ENCODE assay signal across 25 cellular contexts in the genomic region with DNA sequence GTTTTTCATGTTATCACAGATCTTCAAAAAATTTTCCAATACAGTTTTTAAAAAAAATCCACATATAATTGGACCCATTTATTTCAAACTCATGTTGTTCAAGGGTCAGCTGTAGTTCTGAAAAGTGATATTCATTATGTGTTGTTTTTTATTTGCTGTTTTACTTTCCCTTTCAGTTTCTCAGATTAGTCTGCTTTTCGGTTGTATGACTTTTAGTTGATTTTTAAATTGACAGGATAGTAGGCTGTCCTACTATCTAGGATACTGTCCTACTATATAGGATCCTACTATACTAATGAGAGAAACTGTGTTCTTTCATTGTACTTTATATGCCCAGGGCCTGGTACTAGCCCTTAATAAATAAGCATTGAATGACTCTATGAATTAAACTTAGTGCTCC. TPM values are rescaled to one million over a fixed set of nuclear protein-coding genes. Genes with fewer than 3 reads are reported as not detected.
DNase-seq lines count a peak whose midpoint lies in the region; ATAC-seq, FAIRE-seq and TF ChIP-seq lines count a peak whose summit lies in the region.
"Had no signal": no experiment of that assay in that cellular context is flagged by ENCODE, and none has a peak within 500 bp of the region (broad histone marks: within the 10 kb centered on the region; RNA-seq: fewer than 3 reads in every experiment).

No MANE protein-coding gene starts in this region.

- FAIRE-seq in GM19239 (lab: Jason Lieb, UNC) (peak; percentile 14), kidney (lab: Jason Lieb, UNC) (peak; percentile 47)

- no peak for DNase-seq in T-helper 2 cell treated with Interferon-gamma antibody and Interleukin-4, amounts not matched to agents 5 μg/mL and 100 μg/mL, for 36 hours (ENCODE audit: low spot score)
- DNase-seq in T-helper 2 cell (no peak), GM19239 (ENCODE audit: insufficient read length, low spot score) (no peak), kidney (no peak), NK-92 (lab: John Stamatoyannopoulos, UW; ENCODE audit: unreplicated experiment) (no peak), mucosa of descending colon (no peak)
- DNase-seq: activated CD4-positive, alpha-beta T cell treated with anti-CD3 and anti-CD28 coated beads for 4 hours; activated T-cell treated with anti-CD3 and anti-CD28 coated beads, Interleukin-2, amount 50 U/mL, for 1 hour; amygdala; DMS153; foreskin melanocyte; Kasumi-1; lower lobe of right lung; NCI-H1694; NCI-H226; psoas muscle; SHP77; stimulated activated CD4-positive, alpha-beta T cell treated with anti-CD3 and anti-CD28 coated beads, Interleukin-12 subunit alpha, Interleukin-12 subunit beta, amount 100 ng/mL, for 4 hours; stimulated activated naive CD4-positive, alpha-beta T cell; upper lobe of left lung had no signal

- H3K9me3 Mint-ChIP-seq in T-helper 2 cell treated with Interferon-gamma antibody and Interleukin-4, amounts not matched to agents 5 μg/mL and 100 μg/mL, for 36 hours, result no peaks in the 10 kb centered on the region

- H3K27me3 Mint-ChIP-seq in T-helper 2 cell treated with Interferon-gamma antibody and Interleukin-4, amounts not matched to agents 5 μg/mL and 100 μg/mL, for 36 hours (ENCODE audit: low read depth), result no peaks in the 10 kb centered on the region

- TF ChIP-seq CTCF in SU-DHL-6 (IDR thresholded peaks at IDR 0.05; ENCODE audit: insufficient read depth, low read length, poor library complexity, severe bottlenecking), result no peak
- TF ChIP-seq CTCF in kidney (IDR thresholded peaks at IDR 0.05; ENCODE audit: borderline replicate concordance, extremely low read depth, insufficient read depth), result no peak
- TF ChIP-seq CTCF in mucosa of descending colon (IDR thresholded peaks at IDR 0.05), result no peak

- H3K27me3 ChIP-seq in SU-DHL-6 (ENCODE audit: low read length), result no peaks in the 10 kb centered on the region
- H3K27me3 ChIP-seq: BLaER1 treated with 17β-estradiol and CSF1 and Interleukin-3, amounts not matched to agents 10 nM and 100 nM; upper lobe of left lung had no signal

- intact Hi-C loops in kidney (cut with DNase I), result no loop called here
- intact Hi-C loops in mucosa of descending colon (cut with DNase I, micrococcal nuclease), result no loop called here

- H2AFZ ChIP-seq in SU-DHL-6 (ENCODE audit: low read depth, low read length, severe bottlenecking), result no peak overlapping the region

- H3K79me2 ChIP-seq in SU-DHL-6 (ENCODE audit: insufficient read depth, low read length), result peaks cover 60% of the 10 kb centered on the region

- H3K9ac ChIP-seq in SU-DHL-6 (ENCODE audit: low read length) (no peak overlapping the region), kidney (ENCODE audit: low read length in 2 of 2) (no peak overlapping the region)
- H3K9ac ChIP-seq: BLaER1 treated with 17β-estradiol and CSF1 and Interleukin-3, amounts not matched to agents 10 nM and 100 nM had no signal

- no peaks in the 10 kb centered on the region for H3K4me1 ChIP-seq in kidney (ENCODE audit: control insufficient read depth in 1 of 2, insufficient read depth in 1 of 2, low read depth in 1 of 2, low read length in 2 of 2)
- H3K4me1 ChIP-seq in mucosa of descending colon (ENCODE audit: low read depth), result no peaks in the 10 kb centered on the region
- H3K4me1 ChIP-seq: BLaER1 treated with 17β-estradiol and CSF1 and Interleukin-3, amounts not matched to agents 10 nM and 100 nM; lower lobe of right lung; psoas muscle; upper lobe of left lung had no signal

- peak overlapping the region; percentile 45 for H3K4me2 ChIP-seq in SU-DHL-6 (ENCODE audit: low read depth, low read length, poor library complexity, severe bottlenecking)
- H3K4me2 ChIP-seq: BLaER1 treated with 17β-estradiol and CSF1 and Interleukin-3, amounts not matched to agents 10 nM and 100 nM had no signal

- H3K9me3 ChIP-seq in SU-DHL-6 (ENCODE audit: insufficient read depth, low read length) (no peaks in the 10 kb centered on the region), kidney (ENCODE audit: control insufficient read depth in 1 of 2, low read length in 2 of 2) (no peaks in the 10 kb centered on the region), mucosa of descending colon (no peaks in the 10 kb centered on the region)
- H3K9me3 ChIP-seq: BLaER1 treated with 17β-estradiol and CSF1 and Interleukin-3, amounts not matched to agents 10 nM and 100 nM; lower lobe of right lung; psoas muscle; upper lobe of left lung had no signal

- no peaks in the 10 kb centered on the region for H3K9me2 ChIP-seq in SU-DHL-6 (replicated peaks; ENCODE audit: insufficient read depth, low read length)

- H3K4me3 Mint-ChIP-seq in T-helper 2 cell treated with Interferon-gamma antibody and Interleukin-4, amounts not matched to agents 5 μg/mL and 100 μg/mL, for 36 hours, result peak overlapping the region; percentile 49
- H3K4me3 Mint-ChIP-seq: nephron had no signal

- peaks cover 8% of the 10 kb centered on the region for H3K4me1 Mint-ChIP-seq in T-helper 2 cell treated with Interferon-gamma antibody and Interleukin-4, amounts not matched to agents 5 μg/mL and 100 μg/mL, for 36 hours (ENCODE audit: low read depth)
- H3K4me1 Mint-ChIP-seq: nephron had no signal

- no peak for ATAC-seq in HG02678 (IDR thresholded peaks at IDR 0.05; ENCODE audit: unreplicated experiment)
- ATAC-seq in mucosa of descending colon, result no peak
- ATAC-seq: lower lobe of right lung, psoas muscle had no signal

- H3K36me3 Mint-ChIP-seq in T-helper 2 cell treated with Interferon-gamma antibody and Interleukin-4, amounts not matched to agents 5 μg/mL and 100 μg/mL, for 36 hours (ENCODE audit: low read depth), result peaks cover 1% of the 10 kb centered on the region

- peaks cover 17% of the 10 kb centered on the region for H3F3A ChIP-seq in SU-DHL-6 (ENCODE audit: insufficient read depth)

- H3K4me3 ChIP-seq in SU-DHL-6 (ENCODE audit: insufficient read depth, low read length, poor library complexity, severe bottlenecking), result peak overlapping the region; percentile 5
- H3K4me3 ChIP-seq in kidney (ENCODE audit: low read length in 2 of 2), result peak overlapping the region in 1 of 2 donors; percentile 40
- no peak overlapping the region for H3K4me3 ChIP-seq in mucosa of descending colon
- H3K4me3 ChIP-seq: BLaER1 treated with 17β-estradiol and CSF1 and Interleukin-3, amounts not matched to agents 10 nM and 100 nM; lower lobe of right lung; psoas muscle had no signal

- H3K36me3 ChIP-seq in SU-DHL-6 (ENCODE audit: low read length) (no peaks in the 10 kb centered on the region), kidney (ENCODE audit: control insufficient read depth in 1 of 2, insufficient read depth in 2 of 2, low read length in 2 of 2) (no peaks in the 10 kb centered on the region), mucosa of descending colon (ENCODE audit: low read depth) (no peaks in the 10 kb centered on the region)
- H3K36me3 ChIP-seq: BLaER1 treated with 17β-estradiol and CSF1 and Interleukin-3, amounts not matched to agents 10 nM and 100 nM; lower lobe of right lung; upper lobe of left lung had no signal

- H4K20me1 ChIP-seq in SU-DHL-6 (ENCODE audit: low read depth, low read length), result no peaks in the 10 kb centered on the region
- H4K20me1 ChIP-seq: BLaER1 treated with 17β-estradiol and CSF1 and Interleukin-3, amounts not matched to agents 10 nM and 100 nM had no signal

- H3K27ac ChIP-seq in SU-DHL-6 (ENCODE audit: low read depth, low read length), result peak overlapping the region; percentile 25; the same call in 1 of the 2 replicates
- H3K27ac ChIP-seq in kidney (ENCODE audit: low read depth in 2 of 2, low read length in 2 of 2), result no peak overlapping the region
- H3K27ac ChIP-seq: 22Rv1; BLaER1 treated with 17β-estradiol and CSF1 and Interleukin-3, amounts not matched to agents 10 nM and 100 nM; lower lobe of right lung; psoas muscle; upper lobe of left lung had no signal

- H3K27ac Mint-ChIP-seq in T-helper 2 cell treated with Interferon-gamma antibody and Interleukin-4, amounts not matched to agents 5 μg/mL and 100 μg/mL, for 36 hours, result no peak overlapping the region
- H3K27ac Mint-ChIP-seq: nephron had no signal

RNA-seq across cellular contexts. Expression of a gene that starts 33.6 kb away (rescaled TPM):
- total RNA-seq in kidney, result 2.7 TPM
- polyA plus RNA-seq in kidney (ENCODE audit: insufficient read depth, low read depth, low replicate concordance), result not detected
- 1 to 10 TPM; 1.6 to 4.7 (median 2.9) TPM for total RNA-seq in mucosa of descending colon
